ENCODE assay signal across 8 cellular contexts in genomic region chr2:54456526-54457325, GRCh38. TPM values are rescaled to one million over a fixed set of nuclear protein-coding genes. Genes with fewer than 3 reads are reported as not detected.
DNase-seq lines count a peak whose midpoint lies in the region; ATAC-seq and TF ChIP-seq lines count a peak whose summit lies in the region.

No MANE protein-coding gene starts in this region.

- DNase-seq in DND-41 (peak; percentile 46), NCI-H2107 treated with DMSO at 0.1 percent for 48 hours (lab: John Stamatoyannopoulos, UW; ENCODE audit: unreplicated experiment) (peak; percentile 47), Right ventricle myocardium inferior (ENCODE audit: missing footprints) (peak; percentile 70), osteoblast (ENCODE audit: insufficient read length, low spot score, missing footprints) (peak; percentile 92), SKM-1 (lab: John Stamatoyannopoulos, UW; ENCODE audit: unreplicated experiment) (no peak), activated gamma-delta T cell (lab: John Stamatoyannopoulos, UW) (no peak)
- no peak for DNase-seq in activated T-helper 2 cell treated with anti-CD3 and anti-CD28 coated beads, Interferon-gamma antibody, Interleukin-2, Interleukin-4, amounts not matched to agents 10 μg/mL and 5 μg/mL and 100 μg/mL, durations not matched to agents 14 hours and 24 hours and 36 hours (ENCODE audit: low spot score)

- H3K79me2 ChIP-seq in DND-41 (ENCODE audit: insufficient read depth, low read length), result no peaks in the 10 kb centered on the region
- peaks cover 52% of the 10 kb centered on the region for H3K79me2 ChIP-seq in osteoblast (ENCODE audit: insufficient read depth, low read length)

- H3K27ac Mint-ChIP-seq in activated T-helper 2 cell treated with anti-CD3 and anti-CD28 coated beads, Interferon-gamma antibody, Interleukin-2, Interleukin-4, amounts not matched to agents 10 μg/mL and 5 μg/mL and 100 μg/mL, durations not matched to agents 14 hours and 24 hours and 36 hours, result no peak overlapping the region

- H3K27ac ChIP-seq in DND-41 (ENCODE audit: low read length) (no peak overlapping the region), osteoblast (ENCODE audit: low read depth, low read length) (peak overlapping the region; percentile 61)

- H3K4me2 ChIP-seq in DND-41 (ENCODE audit: insufficient read depth, low read length) (peak overlapping the region; percentile 86), osteoblast (ENCODE audit: insufficient read depth, low read length) (peak overlapping the region; percentile 91)

- peaks cover 58% of the 10 kb centered on the region for H3K27me3 Mint-ChIP-seq in activated T-helper 2 cell treated with anti-CD3 and anti-CD28 coated beads, Interferon-gamma antibody, Interleukin-2, Interleukin-4, amounts not matched to agents 10 μg/mL and 5 μg/mL and 100 μg/mL, durations not matched to agents 14 hours and 24 hours and 36 hours (ENCODE audit: low read depth)

- H3K4me3 ChIP-seq in DND-41 (ENCODE audit: low read depth in 1 of 2, low read length in 2 of 2) (peak overlapping the region; percentile 24 to 72; a peak in 3 of 4 replicates), osteoblast (ENCODE audit: insufficient read depth, low read length) (peak overlapping the region; percentile 93)

- H4K20me1 ChIP-seq in DND-41 (ENCODE audit: insufficient read depth, low read length) (no peaks in the 10 kb centered on the region), osteoblast (ENCODE audit: insufficient read depth, low read length) (peaks cover 38% of the 10 kb centered on the region)

- peak overlapping the region; percentile 79 for H3K4me3 Mint-ChIP-seq in activated T-helper 2 cell treated with anti-CD3 and anti-CD28 coated beads, Interferon-gamma antibody, Interleukin-2, Interleukin-4, amounts not matched to agents 10 μg/mL and 5 μg/mL and 100 μg/mL, durations not matched to agents 14 hours and 24 hours and 36 hours (ENCODE audit: low read depth)

- peak overlapping the region; percentile 53 for H3K9ac ChIP-seq in DND-41 (ENCODE audit: low read depth, low read length)

- H3K9me3 ChIP-seq in DND-41 (ENCODE audit: insufficient read depth, low read length, severe bottlenecking), result no peaks in the 10 kb centered on the region
- H3K9me3 ChIP-seq in osteoblast (ENCODE audit: low read depth, low read length), result no peaks in the 10 kb centered on the region

- H3K4me1 Mint-ChIP-seq in activated T-helper 2 cell treated with anti-CD3 and anti-CD28 coated beads, Interferon-gamma antibody, Interleukin-2, Interleukin-4, amounts not matched to agents 10 μg/mL and 5 μg/mL and 100 μg/mL, durations not matched to agents 14 hours and 24 hours and 36 hours (ENCODE audit: low read depth), result peaks cover 8% of the 10 kb centered on the region

- intact Hi-C loops in activated T-helper 2 cell treated with anti-CD3 and anti-CD28 coated beads, Interferon-gamma antibody, Interleukin-2, Interleukin-4, amounts not matched to agents 10 μg/mL and 5 μg/mL and 100 μg/mL, durations not matched to agents 14 hours and 24 hours and 36 hours (cut with micrococcal nuclease), result no loop called here
- intact Hi-C loops in Right ventricle myocardium inferior (cut with DNase I), result loop anchor here (5.0 kb wide), 5 partner anchors 39 to 181 kb away; a partner anchor contains a TSS

- peak; percentile 64 for ATAC-seq in DND-41 (ENCODE audit: insufficient read depth, low read depth)
- ATAC-seq in GM21723 (IDR thresholded peaks at IDR 0.05; ENCODE audit: unreplicated experiment), result peak; percentile 61
- peak; percentile 36 for ATAC-seq in Right ventricle myocardium inferior

- TF ChIP-seq CTCF in DND-41 (IDR thresholded peaks at IDR 0.05; ENCODE audit: borderline replicate concordance, extremely low read depth, low read length, poor library complexity, severe bottlenecking) (no peak), osteoblast (IDR thresholded peaks at IDR 0.05; ENCODE audit: extremely low read depth, low read depth, low read length) (no peak)

- H3K4me1 ChIP-seq in DND-41 (ENCODE audit: insufficient read depth, low read length) (peaks cover 24% of the 10 kb centered on the region), osteoblast (ENCODE audit: insufficient read depth, low read length) (peaks cover 24% of the 10 kb centered on the region)

- H3K36me3 ChIP-seq in DND-41 (ENCODE audit: insufficient read depth, low read length) (no peaks in the 10 kb centered on the region; the same call in 1 of the 2 replicates), osteoblast (ENCODE audit: insufficient read depth, low read length) (no peaks in the 10 kb centered on the region)

- H3K36me3 Mint-ChIP-seq in activated T-helper 2 cell treated with anti-CD3 and anti-CD28 coated beads, Interferon-gamma antibody, Interleukin-2, Interleukin-4, amounts not matched to agents 10 μg/mL and 5 μg/mL and 100 μg/mL, durations not matched to agents 14 hours and 24 hours and 36 hours (ENCODE audit: low read depth), result no peaks in the 10 kb centered on the region

- no peaks in the 10 kb centered on the region for H3K9me3 Mint-ChIP-seq in activated T-helper 2 cell treated with anti-CD3 and anti-CD28 coated beads, Interferon-gamma antibody, Interleukin-2, Interleukin-4, amounts not matched to agents 10 μg/mL and 5 μg/mL and 100 μg/mL, durations not matched to agents 14 hours and 24 hours and 36 hours

- H3K27me3 ChIP-seq in DND-41 (ENCODE audit: insufficient read depth, low read length, poor library complexity) (no peaks in the 10 kb centered on the region), osteoblast (ENCODE audit: insufficient read depth, low read length) (no peaks in the 10 kb centered on the region)

- H2AFZ ChIP-seq in DND-41 (ENCODE audit: low read depth, low read length), result peak overlapping the region; percentile 63
- peak overlapping the region; percentile 79 for H2AFZ ChIP-seq in osteoblast (ENCODE audit: low read length)

RNA-seq across cellular contexts. Expression of gene SPTBN1, which starts 0.6 kb away (rescaled TPM):
- total RNA-seq in activated T-helper 2 cell treated with anti-CD3 and anti-CD28 coated beads, Interferon-gamma antibody, Interleukin-2, Interleukin-4, amounts not matched to agents 10 μg/mL and 5 μg/mL and 100 μg/mL, durations not matched to agents 14 hours and 24 hours and 36 hours, result 67.9 and 70.3 TPM in 2 replicates
- total RNA-seq in Right ventricle myocardium inferior, result 439 TPM
- 249 and 250 TPM in 2 replicates for total RNA-seq in osteoblast

Comparison
In these comparisons a context has a peak if more than half of its experiments do, and no peak if none do; other contexts are left out.
1. DNase-seq: peak in DND-41 (single experiment), NCI-H2107 treated with DMSO at 0.1 percent for 48 hours (single experiment), Right ventricle myocardium inferior (single experiment) and osteoblast (single experiment); none in activated T-helper 2 cell treated with anti-CD3 and anti-CD28 coated beads, Interferon-gamma antibody, Interleukin-2, Interleukin-4, amounts not matched to agents 10 μg/mL and 5 μg/mL and 100 μg/mL, durations not matched to agents 14 hours and 24 hours and 36 hours (single experiment), SKM-1 (single experiment) and activated gamma-delta T cell (single experiment).
2. Peak in every context shown above with its lines, with median percentiles within 50 percentile points of each other: ATAC-seq.